In the genomic region with DNA sequence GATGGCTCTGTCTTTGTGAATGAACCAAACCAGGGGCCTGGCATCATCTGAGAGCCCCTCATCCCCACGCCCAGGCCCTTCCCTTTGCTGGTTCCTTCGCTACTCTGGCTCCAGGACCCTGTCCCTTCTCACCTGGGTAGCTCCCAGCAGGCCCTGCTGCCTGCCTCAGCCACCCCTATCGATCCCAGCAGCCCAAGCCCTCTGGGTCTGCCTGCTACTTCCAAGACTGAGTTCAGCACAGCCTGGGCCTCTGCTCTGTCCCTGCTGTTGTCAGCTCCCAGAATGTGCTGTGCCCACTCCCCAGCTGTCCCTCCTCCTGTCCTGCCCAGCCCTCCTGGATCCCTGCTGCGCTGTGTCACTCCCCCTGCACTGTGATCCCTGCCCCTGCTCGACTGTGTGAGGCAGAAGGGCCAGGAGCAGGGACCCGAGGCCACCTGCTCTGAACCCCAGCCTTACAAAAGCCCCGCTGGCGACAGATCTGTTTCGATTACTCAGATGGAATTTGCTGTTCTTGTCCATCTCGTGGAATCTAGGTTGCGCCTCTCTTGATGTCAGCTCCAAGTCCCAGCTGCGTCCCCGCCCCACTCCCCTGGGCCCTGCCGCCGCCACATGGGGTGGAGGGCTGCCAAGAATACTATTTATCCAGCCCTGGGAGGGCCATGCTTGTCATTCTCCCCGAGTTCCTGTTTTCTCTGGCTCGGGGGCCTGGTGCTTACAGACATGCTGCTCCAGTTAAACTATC, we compare ENCODE assay signal across 9 cellular contexts. TPM values are rescaled to one million over a fixed set of nuclear protein-coding genes. Genes with fewer than 3 reads are reported as not detected.
DNase-seq lines count a peak whose midpoint lies in the region; ATAC-seq and TF ChIP-seq lines count a peak whose summit lies in the region.
"Had no signal": no experiment of that assay in that cellular context is flagged by ENCODE, and none has a peak within 500 bp of the region (broad histone marks: within the 10 kb centered on the region; RNA-seq: fewer than 3 reads in every experiment).

No MANE protein-coding gene starts in this region.

- peak; percentile 81 for ATAC-seq in left lobe of liver
- ATAC-seq in GM19395 (IDR thresholded peaks at IDR 0.05; ENCODE audit: unreplicated experiment): no peak

- no peak overlapping the region for H3K4me3 ChIP-seq in cardiac fibroblast (replicated peaks in 1 of 2; ENCODE audit: low read depth in 2 of 2, low read length in 2 of 2)

- DNase-seq in Kasumi-1 (lab: John Stamatoyannopoulos, UW): peak; percentile 86 to 89
- peak; percentile 79 to 91 for DNase-seq in cardiac fibroblast (ENCODE audit: low read depth in 2 of 2)
- DNase-seq in left lobe of liver (ENCODE audit: low spot score): peak; percentile 63
- DNase-seq in substantia nigra (lab: John Stamatoyannopoulos, UW): peak in 36 of 49 donors; percentile 2 to 70 (median 32)
- DNase-seq in NCI-H1436 (lab: John Stamatoyannopoulos, UW): no peak
- DNase-seq in OCI-M1 (lab: John Stamatoyannopoulos, UW): no peak
- DNase-seq in NCI-H146 (lab: John Stamatoyannopoulos, UW): no peak
- DNase-seq: NCI-H2029 had no signal

- H3K27ac ChIP-seq in substantia nigra (ENCODE audit: low read depth, low read length, poor library complexity, severe bottlenecking): peak overlapping the region; percentile 35

- TF ChIP-seq CTCF in cardiac fibroblast (IDR thresholded peaks at IDR 0.05; ENCODE audit: low read depth, low read length): no peak

RNA-seq across cellular contexts. Expression of a gene that starts 13.0 kb away (rescaled TPM):
- total RNA-seq in left lobe of liver: 23.4 TPM

RNA-seq across cellular contexts. Expression of a gene that starts 13.0 kb away (rescaled TPM):
- total RNA-seq in left lobe of liver: 14.8 TPM

RNA-seq across cellular contexts. Expression of a gene that starts 48.9 kb away (rescaled TPM):
- 56.6 TPM for total RNA-seq in left lobe of liver

Comparison
In these comparisons a context has a peak if more than half of its experiments do, and no peak if none do; other contexts are left out.
1. DNase-seq: peak in Kasumi-1 (2 of 2), cardiac fibroblast (2 of 2), left lobe of liver (single experiment) and substantia nigra (36 of 49); none in NCI-H1436 (single experiment), OCI-M1 (single experiment) and NCI-H146 (single experiment).